ENCODE assay signal across 18 cellular contexts in the genomic region with DNA sequence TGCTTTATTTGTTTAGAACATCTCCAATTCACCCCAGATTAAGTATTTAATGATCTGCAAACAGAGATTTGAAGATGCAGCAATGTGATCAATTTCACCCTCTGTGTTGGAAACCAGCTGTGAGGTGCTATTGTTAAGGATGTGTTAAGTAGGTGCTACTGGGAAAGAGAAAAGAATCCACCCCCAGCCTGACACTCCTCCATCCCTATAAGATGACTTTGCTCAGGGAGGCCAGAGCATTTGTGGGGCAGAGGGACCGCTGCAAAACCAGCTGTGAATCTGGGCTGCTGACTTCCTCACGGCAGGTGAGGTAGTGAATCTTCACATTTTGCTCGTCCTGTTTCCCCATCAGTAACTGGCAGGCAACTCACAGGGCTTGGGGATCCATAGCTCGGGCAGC.
DNase-seq lines count a peak whose midpoint lies in the region; ATAC-seq, FAIRE-seq and TF ChIP-seq lines count a peak whose summit lies in the region.
"Had no signal": no experiment of that assay in that cellular context is flagged by ENCODE, and none has a peak within 500 bp of the region (broad histone marks: within the 10 kb centered on the region; RNA-seq: fewer than 3 reads in every experiment).

No MANE protein-coding gene starts in this region.

- no peak for TF ChIP-seq POLR2A in testis (IDR thresholded peaks at IDR 0.05)

- ATAC-seq in pancreas (no peak), GM21825 (IDR thresholded peaks at IDR 0.05; ENCODE audit: unreplicated experiment) (no peak), aorta (ENCODE audit: low FRiP score) (no peak)
- ATAC-seq: K562 had no signal

- intact Hi-C loops in ascending aorta (cut with DNase I) (no loop called here), pancreas (cut with DNase I) (no loop called here), aorta (cut with DNase I) (loop anchor here in 1 of 2 donors (5.0 kb wide), 1 partner anchor 1358 kb away; no protein-coding TSS in a partner anchor), testis (cut with DNase I; ENCODE audit: low total_unique reads) (no loop called here)

- H3K36me3 ChIP-seq in ascending aorta (no peaks in the 10 kb centered on the region), pancreas (no peaks in the 10 kb centered on the region), aorta (ENCODE audit: control insufficient read depth in 1 of 2, insufficient read depth in 2 of 2, low read length in 1 of 2) (no peaks in the 10 kb centered on the region), testis (ENCODE audit: low read depth, missing control alignments) (no peaks in the 10 kb centered on the region)

- FAIRE-seq in pancreas (lab: Jason Lieb, UNC): no peak
- FAIRE-seq: K562 had no signal

- no peak for TF ChIP-seq CTCF in ascending aorta (IDR thresholded peaks at IDR 0.05)
- no peak for TF ChIP-seq CTCF in pancreas (IDR thresholded peaks at IDR 0.05)
- no peak for TF ChIP-seq CTCF in testis (IDR thresholded peaks at IDR 0.05)

- no peaks in the 10 kb centered on the region for H3K9me3 ChIP-seq in ascending aorta
- H3K9me3 ChIP-seq in pancreas: no peaks in the 10 kb centered on the region
- H3K9me3 ChIP-seq in aorta (ENCODE audit: control insufficient read depth, low read length): no peaks in the 10 kb centered on the region
- H3K9me3 ChIP-seq in testis: no peaks in the 10 kb centered on the region

- H3K4me3 ChIP-seq in ascending aorta: no peak overlapping the region
- no peak overlapping the region for H3K4me3 ChIP-seq in pancreas
- no peak overlapping the region for H3K4me3 ChIP-seq in aorta (ENCODE audit: low read length in 2 of 2)
- no peak overlapping the region for H3K4me3 ChIP-seq in testis
- H3K4me3 ChIP-seq: K562, SK-N-MC had no signal

- 77 to 90% methylated on average over 4 of the region's 4 CpGs for WGBS in pancreas, 2 donors
- 88 to 91% methylated on average over 4 of the region's 4 CpGs for WGBS in aorta, 2 donors
- 81 to 91% methylated on average over 4 of the region's 4 CpGs for WGBS in testis, 2 donors

- DNase-seq in NCI-H748 (lab: John Stamatoyannopoulos, UW; ENCODE audit: unreplicated experiment) (peak; percentile 1), NCI-H748 treated with DMSO at 0.1 percent for 48 hours (lab: John Stamatoyannopoulos, UW) (no peak), ascending aorta (ENCODE audit: low spot score in 2 of 2) (no peak), islet precursor cell (peak; percentile 35), pancreas (no peak), aorta (no peak), testis (no peak)
- DNase-seq: 8988T, DND-41, NCI-H1092 treated with DMSO at 0.1 percent for 48 hours, NCI-H1694, NCI-H2081 treated with DMSO at 0.1 percent for 48 hours, NCI-H2227 treated with DMSO at 0.1 percent for 48 hours, NCI-H526 treated with DMSO at 0.1 percent for 48 hours, SHP77 had no signal

- H3K27ac ChIP-seq in ascending aorta: peak overlapping the region; percentile 51 to 81
- H3K27ac ChIP-seq in pancreas: no peak overlapping the region
- H3K27ac ChIP-seq in aorta (ENCODE audit: low read depth in 1 of 2, low read length in 2 of 2): no peak overlapping the region
- H3K27ac ChIP-seq in testis: no peak overlapping the region
- H3K27ac ChIP-seq: SK-N-MC had no signal

- H3K27me3 ChIP-seq in ascending aorta (no peaks in the 10 kb centered on the region), pancreas (peaks cover 0 to 5% (median 0%) of the 10 kb centered on the region in 4 donors), aorta (ENCODE audit: control insufficient read depth in 1 of 2, insufficient read depth in 2 of 2, low read length in 1 of 2) (no peaks in the 10 kb centered on the region), testis (no peaks in the 10 kb centered on the region)

- peaks cover 0 to under 1% of the 10 kb centered on the region in 2 donors for H3K4me1 ChIP-seq in ascending aorta
- H3K4me1 ChIP-seq in pancreas: no peaks in the 10 kb centered on the region
- no peaks in the 10 kb centered on the region for H3K4me1 ChIP-seq in aorta (ENCODE audit: control insufficient read depth in 1 of 2, insufficient read depth in 2 of 2, low read length in 2 of 2)
- H3K4me1 ChIP-seq in testis: no peaks in the 10 kb centered on the region

Comparison
In these comparisons a context has a peak if more than half of its experiments do, and no peak if none do; other contexts are left out.
1. DNase-seq: peak in NCI-H748 (single experiment) and islet precursor cell (single experiment); none in NCI-H748 treated with DMSO at 0.1 percent for 48 hours (single experiment), ascending aorta (0 of 2), pancreas (0 of 6), aorta (0 of 2) and testis (single experiment).
2. H3K27ac ChIP-seq: peak in ascending aorta (2 of 2); none in pancreas (0 of 4), aorta (0 of 2) and testis (0 of 2).